Comparison of ENCODE assay signal across 1 cellular context in genomic region chr1:5448486-5448885, GRCh38.
TF ChIP-seq lines count a peak whose summit lies in the region.

No MANE protein-coding gene starts in this region.

TF ChIP-seq in SK-N-SH treated with all-trans-retinoic acid at 6 μM for 48 hours, 23 proteins besides CTCF, POLR2A, EP300 and RAD21 (continued from another document):
- TF ChIP-seq TSHZ2 (CRISPR knock-in tag; IDR thresholded peaks at IDR 0.05), result no peak
- no peak for TF ChIP-seq PPARA (CRISPR knock-in tag; IDR thresholded peaks at IDR 0.05; ENCODE audit: borderline replicate concordance)
- TF ChIP-seq ARNTL (CRISPR knock-in tag; IDR thresholded peaks at IDR 0.05; ENCODE audit: borderline replicate concordance, low read depth), result no peak
- TF ChIP-seq, protein P1, sequence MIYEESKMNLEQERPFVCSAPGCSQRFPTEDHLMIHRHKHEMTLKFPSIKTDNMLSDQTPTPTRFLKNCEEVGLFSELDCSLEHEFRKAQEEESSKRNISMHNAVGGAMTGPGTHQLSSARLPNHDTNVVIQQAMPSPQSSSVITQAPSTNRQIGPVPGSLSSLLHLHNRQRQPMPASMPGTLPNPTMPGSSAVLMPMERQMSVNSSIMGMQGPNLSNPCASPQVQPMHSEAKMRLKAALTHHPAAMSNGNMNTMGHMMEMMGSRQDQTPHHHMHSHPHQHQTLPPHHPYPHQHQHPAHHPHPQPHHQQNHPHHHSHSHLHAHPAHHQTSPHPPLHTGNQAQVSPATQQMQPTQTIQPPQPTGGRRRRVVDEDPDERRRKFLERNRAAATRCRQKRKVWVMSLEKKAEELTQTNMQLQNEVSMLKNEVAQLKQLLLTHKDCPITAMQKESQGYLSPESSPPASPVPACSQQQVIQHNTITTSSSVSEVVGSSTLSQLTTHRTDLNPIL (CRISPR knock-in tag; IDR thresholded peaks at IDR 0.05; ENCODE audit: low read depth), result no peak
- TF ChIP-seq, protein P2, sequence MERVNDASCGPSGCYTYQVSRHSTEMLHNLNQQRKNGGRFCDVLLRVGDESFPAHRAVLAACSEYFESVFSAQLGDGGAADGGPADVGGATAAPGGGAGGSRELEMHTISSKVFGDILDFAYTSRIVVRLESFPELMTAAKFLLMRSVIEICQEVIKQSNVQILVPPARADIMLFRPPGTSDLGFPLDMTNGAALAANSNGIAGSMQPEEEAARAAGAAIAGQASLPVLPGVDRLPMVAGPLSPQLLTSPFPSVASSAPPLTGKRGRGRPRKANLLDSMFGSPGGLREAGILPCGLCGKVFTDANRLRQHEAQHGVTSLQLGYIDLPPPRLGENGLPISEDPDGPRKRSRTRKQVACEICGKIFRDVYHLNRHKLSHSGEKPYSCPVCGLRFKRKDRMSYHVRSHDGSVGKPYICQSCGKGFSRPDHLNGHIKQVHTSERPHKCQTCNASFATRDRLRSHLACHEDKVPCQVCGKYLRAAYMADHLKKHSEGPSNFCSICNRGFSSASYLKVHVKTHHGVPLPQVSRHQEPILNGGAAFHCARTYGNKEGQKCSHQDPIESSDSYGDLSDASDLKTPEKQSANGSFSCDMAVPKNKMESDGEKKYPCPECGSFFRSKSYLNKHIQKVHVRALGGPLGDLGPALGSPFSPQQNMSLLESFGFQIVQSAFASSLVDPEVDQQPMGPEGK (CRISPR knock-in tag; IDR thresholded peaks at IDR 0.05; ENCODE audit: borderline replicate concordance), result no peak
- TF ChIP-seq ZC3H10 (CRISPR knock-in tag; IDR thresholded peaks at IDR 0.05), result no peak
